In genomic region chr5:181205402-181205734, GRCh38 we compare ENCODE assay signal across 7 cellular contexts. TPM values are rescaled to one million over a fixed set of nuclear protein-coding genes. Genes with fewer than 3 reads are reported as not detected.
DNase-seq lines count a peak whose midpoint lies in the region; ATAC-seq and TF ChIP-seq lines count a peak whose summit lies in the region.
"Had no signal": no experiment of that assay in that cellular context is flagged by ENCODE, and none has a peak within 500 bp of the region (broad histone marks: within the 10 kb centered on the region; RNA-seq: fewer than 3 reads in every experiment).

No MANE protein-coding gene starts in this region.

- no peak for DNase-seq in effector memory CD4-positive, alpha-beta T cell
- DNase-seq in psoas muscle (peak; percentile 74 to 93), Ammon's horn (ENCODE audit: low spot score) (no peak), NCI-H524 (lab: John Stamatoyannopoulos, UW) (no peak)

- intact Hi-C loops in psoas muscle (cut with DNase I): loop anchor here in 1 of 2 donors (1.0 kb wide), 1 partner anchor 41 kb away; no protein-coding TSS in a partner anchor

- peaks cover 17% of the 10 kb centered on the region for H3K4me1 ChIP-seq in effector memory CD4-positive, alpha-beta T cell (ENCODE audit: control insufficient read depth, insufficient read depth, low read length, poor library complexity, severe bottlenecking)
- H3K4me1 ChIP-seq in psoas muscle: peaks cover 21% of the 10 kb centered on the region

- no peaks in the 10 kb centered on the region for H3K9me3 ChIP-seq in effector memory CD4-positive, alpha-beta T cell (ENCODE audit: control insufficient read depth, low read length)
- no peaks in the 10 kb centered on the region for H3K9me3 ChIP-seq in psoas muscle

- no peak for TF ChIP-seq EP300 in Ishikawa (IDR thresholded peaks at IDR 0.05; ENCODE audit: borderline replicate concordance)

- no peak for TF ChIP-seq RAD21 in Ishikawa (IDR thresholded peaks at IDR 0.05; ENCODE audit: low read depth)

- WGBS in psoas muscle, 3 donors: 1 to 3% (median 1%) methylated on average over 14 to 26 of the region's 26 CpGs

- ATAC-seq in psoas muscle (peak; percentile 69 to 78 (median 77)), GM18873 (IDR thresholded peaks at IDR 0.05; ENCODE audit: low FRiP score, unreplicated experiment) (no peak)

- H3K27me3 ChIP-seq in effector memory CD4-positive, alpha-beta T cell (replicated peaks; ENCODE audit: control insufficient read depth, insufficient read depth, low read length, poor library complexity, severe bottlenecking): no peaks in the 10 kb centered on the region
- no peaks in the 10 kb centered on the region for H3K27me3 ChIP-seq in psoas muscle (ENCODE audit: insufficient read depth in 3 of 3, low read length in 2 of 3)
- H3K27me3 ChIP-seq: foreskin keratinocyte had no signal

- H3K27ac ChIP-seq in effector memory CD4-positive, alpha-beta T cell (ENCODE audit: insufficient read depth, low read length, poor library complexity, severe bottlenecking): no peak overlapping the region
- H3K27ac ChIP-seq in psoas muscle: peak overlapping the region; percentile 93
- H3K27ac ChIP-seq: foreskin keratinocyte had no signal

- no peaks in the 10 kb centered on the region for H3K36me3 ChIP-seq in effector memory CD4-positive, alpha-beta T cell (ENCODE audit: control insufficient read depth, insufficient read depth, low read length)
- H3K36me3 ChIP-seq in psoas muscle (ENCODE audit: insufficient read depth in 1 of 2, low read depth in 1 of 2): peaks cover 0 to 12% of the 10 kb centered on the region in 2 donors

- TF ChIP-seq CTCF in psoas muscle (IDR thresholded peaks at IDR 0.05): no peak

- H3K4me3 ChIP-seq in effector memory CD4-positive, alpha-beta T cell (ENCODE audit: insufficient read depth, low read depth, low read length, poor library complexity, severe bottlenecking): peak overlapping the region; percentile 62
- peak overlapping the region; percentile 76 for H3K4me3 ChIP-seq in psoas muscle

TF ChIP-seq in Ishikawa, 13 proteins besides CTCF, POLR2A, EP300 and RAD21:
- TF ChIP-seq FOXM1 (IDR thresholded peaks at IDR 0.05; ENCODE audit: borderline replicate concordance, low read depth): no peak
- TF ChIP-seq TAF1 (IDR thresholded peaks at IDR 0.05; ENCODE audit: low read depth): 0 out of 2 replicates have a peak, but pooled peaks have one; percentile 3

RNA-seq across cellular contexts. Expression of gene TRIM7, which starts 0.4 kb away (rescaled TPM):
- total RNA-seq in psoas muscle: 10 to 100 TPM; 18.5 to 42.6 (median 32.4) TPM
- polyA plus RNA-seq in psoas muscle: 10 to 100 TPM; 10.4 to 37.7 (median 21.2) TPM

RNA-seq across cellular contexts. Expression of gene TRIM41, which starts 17.7 kb away (rescaled TPM):
- total RNA-seq in psoas muscle: 10 to 100 TPM; 26.6 to 33.6 (median 31.5) TPM
- 10 to 100 TPM; 12.5 to 44.0 (median 17.4) TPM for polyA plus RNA-seq in psoas muscle

RNA-seq across cellular contexts. Expression of gene RACK1, which starts 38.3 kb away (rescaled TPM):
- total RNA-seq in psoas muscle: 1,000 to 10,000 TPM in 1 of 4 donors, 100 to 1,000 TPM in 3; 832 to 1,110 (median 978) TPM
- polyA plus RNA-seq in psoas muscle: 1,000 to 10,000 TPM; 1,678 to 3,660 (median 1,849) TPM

RNA-seq across cellular contexts. Expression of gene TRIM52, which starts 55.6 kb away (rescaled TPM):
- total RNA-seq in psoas muscle: 1 to 10 TPM; 3.0 to 5.8 (median 5.3) TPM
- 10 to 100 TPM in 1 of 3 donors, 1 to 10 TPM in 2; 1.5 to 17.6 (median 4.8) TPM for polyA plus RNA-seq in psoas muscle

RNA-seq across cellular contexts. Expression of gene OR2V2, which starts 58.0 kb away (rescaled TPM):
- not detected for total RNA-seq in psoas muscle
- polyA plus RNA-seq in psoas muscle: not detected
- total RNA-seq: foreskin keratinocyte had no signal
- polyA plus RNA-seq: foreskin keratinocyte had no signal

Comparison
In these comparisons a context has a peak if more than half of its experiments do, and no peak if none do; other contexts are left out.
1. DNase-seq: peak in psoas muscle (2 of 2); none in effector memory CD4-positive, alpha-beta T cell (0 of 3), Ammon's horn (single experiment) and NCI-H524 (0 of 2).